In the genomic region with DNA sequence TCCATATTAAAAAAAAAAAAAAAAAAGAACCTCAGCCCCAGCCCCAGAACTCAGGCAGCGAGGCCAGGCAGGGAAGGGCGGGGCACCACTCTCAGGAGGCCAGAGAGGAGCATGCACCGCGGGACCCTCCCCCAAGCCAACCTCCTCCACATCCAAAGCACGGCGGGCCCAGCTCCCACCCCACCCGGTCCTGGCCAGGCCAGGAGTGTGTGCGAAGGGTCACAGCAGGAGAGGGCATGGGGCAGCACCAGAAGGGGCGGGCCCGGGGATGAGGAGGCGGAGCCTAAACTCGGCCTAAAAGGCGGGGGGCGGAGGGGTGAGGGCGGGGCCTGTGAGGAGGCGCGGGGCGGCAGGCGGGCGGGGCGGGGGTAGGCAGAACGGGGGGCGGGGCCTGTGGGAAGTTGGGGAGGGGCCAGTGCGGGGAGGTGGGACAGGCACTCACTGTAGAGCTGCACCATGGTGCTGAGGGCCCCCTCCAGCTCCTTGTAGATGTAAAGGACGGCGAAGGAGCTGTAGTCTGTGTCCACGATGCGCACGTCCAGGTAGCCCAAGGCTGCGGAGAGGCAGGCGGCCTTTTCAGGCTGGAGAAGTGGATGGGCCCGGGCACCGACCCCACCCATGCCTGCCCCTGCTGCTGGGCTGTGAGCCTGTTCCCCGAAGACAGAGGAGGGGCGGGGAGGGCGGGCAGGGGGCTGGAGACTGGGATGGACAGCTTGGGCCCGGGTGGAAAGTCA, we compare ENCODE assay signal across 1 cellular context.
TF ChIP-seq lines count a peak whose summit lies in the region.

No MANE protein-coding gene starts in this region.

TF ChIP-seq in GM12878, 131 proteins besides CTCF, POLR2A, EP300 and RAD21:
- no peak for TF ChIP-seq CREM (IDR thresholded peaks at IDR 0.05; ENCODE audit: low read depth)
- TF ChIP-seq JUND (IDR thresholded peaks at IDR 0.05; ENCODE audit: low read depth, low read length) = no peak
- TF ChIP-seq ZNF274 (IDR thresholded peaks at IDR 0.05; ENCODE audit: insufficient read depth, insufficient read length) = no peak
- TF ChIP-seq, protein P1, sequence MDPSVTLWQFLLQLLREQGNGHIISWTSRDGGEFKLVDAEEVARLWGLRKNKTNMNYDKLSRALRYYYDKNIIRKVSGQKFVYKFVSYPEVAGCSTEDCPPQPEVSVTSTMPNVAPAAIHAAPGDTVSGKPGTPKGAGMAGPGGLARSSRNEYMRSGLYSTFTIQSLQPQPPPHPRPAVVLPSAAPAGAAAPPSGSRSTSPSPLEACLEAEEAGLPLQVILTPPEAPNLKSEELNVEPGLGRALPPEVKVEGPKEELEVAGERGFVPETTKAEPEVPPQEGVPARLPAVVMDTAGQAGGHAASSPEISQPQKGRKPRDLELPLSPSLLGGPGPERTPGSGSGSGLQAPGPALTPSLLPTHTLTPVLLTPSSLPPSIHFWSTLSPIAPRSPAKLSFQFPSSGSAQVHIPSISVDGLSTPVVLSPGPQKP (IDR thresholded peaks at IDR 0.05; ENCODE audit: low read depth, low read length) = no peak
- no peak for TF ChIP-seq SUPT20H (IDR thresholded peaks at IDR 0.05; ENCODE audit: borderline replicate concordance, control insufficient read depth, low read depth, low read length)
- no peak for TF ChIP-seq HDAC6 (IDR thresholded peaks at IDR 0.05; ENCODE audit: unreplicated experiment)
- no peak for TF ChIP-seq EED (IDR thresholded peaks at IDR 0.05; ENCODE audit: low read depth)
- TF ChIP-seq EZH2 (IDR thresholded peaks at IDR 0.05; ENCODE audit: borderline replicate concordance, control insufficient read depth, low read depth, low read length) = no peak
- TF ChIP-seq LARP7 (IDR thresholded peaks at IDR 0.05) = no peak
- TF ChIP-seq, protein P2, sequence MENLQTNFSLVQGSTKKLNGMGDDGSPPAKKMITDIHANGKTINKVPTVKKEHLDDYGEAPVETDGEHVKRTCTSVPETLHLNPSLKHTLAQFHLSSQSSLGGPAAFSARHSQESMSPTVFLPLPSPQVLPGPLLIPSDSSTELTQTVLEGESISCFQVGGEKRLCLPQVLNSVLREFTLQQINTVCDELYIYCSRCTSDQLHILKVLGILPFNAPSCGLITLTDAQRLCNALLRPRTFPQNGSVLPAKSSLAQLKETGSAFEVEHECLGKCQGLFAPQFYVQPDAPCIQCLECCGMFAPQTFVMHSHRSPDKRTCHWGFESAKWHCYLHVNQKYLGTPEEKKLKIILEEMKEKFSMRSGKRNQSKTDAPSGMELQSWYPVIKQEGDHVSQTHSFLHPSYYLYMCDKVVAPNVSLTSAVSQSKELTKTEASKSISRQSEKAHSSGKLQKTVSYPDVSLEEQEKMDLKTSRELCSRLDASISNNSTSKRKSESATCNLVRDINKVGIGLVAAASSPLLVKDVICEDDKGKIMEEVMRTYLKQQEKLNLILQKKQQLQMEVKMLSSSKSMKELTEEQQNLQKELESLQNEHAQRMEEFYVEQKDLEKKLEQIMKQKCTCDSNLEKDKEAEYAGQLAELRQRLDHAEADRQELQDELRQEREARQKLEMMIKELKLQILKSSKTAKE (IDR thresholded peaks at IDR 0.05; ENCODE audit: low read depth, poor library complexity, severe bottlenecking) = no peak
- TF ChIP-seq KDM1A (IDR thresholded peaks at IDR 0.05; ENCODE audit: borderline replicate concordance) = no peak
- no peak for TF ChIP-seq NRF1 (conservative IDR thresholded peaks at IDR 0.05; ENCODE audit: low read depth, low read length)
- TF ChIP-seq STAT3 (IDR thresholded peaks at IDR 0.05; ENCODE audit: low read depth, low read length) = no peak
- no peak for TF ChIP-seq RFX5 (IDR thresholded peaks at IDR 0.05; ENCODE audit: low read depth, low read length)
- TF ChIP-seq SIN3A (IDR thresholded peaks at IDR 0.05; ENCODE audit: low read depth, low read length) = no peak
- TF ChIP-seq ZNF217 (IDR thresholded peaks at IDR 0.05) = no peak
- TF ChIP-seq, protein P3, sequence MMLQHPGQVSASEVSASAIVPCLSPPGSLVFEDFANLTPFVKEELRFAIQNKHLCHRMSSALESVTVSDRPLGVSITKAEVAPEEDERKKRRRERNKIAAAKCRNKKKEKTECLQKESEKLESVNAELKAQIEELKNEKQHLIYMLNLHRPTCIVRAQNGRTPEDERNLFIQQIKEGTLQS (IDR thresholded peaks at IDR 0.05; ENCODE audit: borderline replicate concordance, extremely low read depth, low read depth, low read length) = no peak
- TF ChIP-seq, protein P4, sequence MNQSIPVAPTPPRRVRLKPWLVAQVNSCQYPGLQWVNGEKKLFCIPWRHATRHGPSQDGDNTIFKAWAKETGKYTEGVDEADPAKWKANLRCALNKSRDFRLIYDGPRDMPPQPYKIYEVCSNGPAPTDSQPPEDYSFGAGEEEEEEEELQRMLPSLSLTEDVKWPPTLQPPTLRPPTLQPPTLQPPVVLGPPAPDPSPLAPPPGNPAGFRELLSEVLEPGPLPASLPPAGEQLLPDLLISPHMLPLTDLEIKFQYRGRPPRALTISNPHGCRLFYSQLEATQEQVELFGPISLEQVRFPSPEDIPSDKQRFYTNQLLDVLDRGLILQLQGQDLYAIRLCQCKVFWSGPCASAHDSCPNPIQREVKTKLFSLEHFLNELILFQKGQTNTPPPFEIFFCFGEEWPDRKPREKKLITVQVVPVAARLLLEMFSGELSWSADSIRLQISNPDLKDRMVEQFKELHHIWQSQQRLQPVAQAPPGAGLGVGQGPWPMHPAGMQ (IDR thresholded peaks at IDR 0.05; ENCODE audit: borderline replicate concordance) = no peak
- no peak for TF ChIP-seq MXI1 (IDR thresholded peaks at IDR 0.05; ENCODE audit: low read depth, low read length)
TF ChIP-seq in GM12878: peak in this region for 0.
